Comparison of ENCODE assay signal across 21 cellular contexts in genomic region chr4:28755081-28755480, GRCh38.
DNase-seq lines count a peak whose midpoint lies in the region; ATAC-seq and TF ChIP-seq lines count a peak whose summit lies in the region.
"Had no signal": no experiment of that assay in that cellular context is flagged by ENCODE, and none has a peak within 500 bp of the region (broad histone marks: within the 10 kb centered on the region; RNA-seq: fewer than 3 reads in every experiment).

No MANE protein-coding gene starts in this region.

- H3K4ac ChIP-seq in mesendoderm (ENCODE audit: low read depth, low read length) = no peak overlapping the region

- WGBS in mesendoderm (ENCODE audit: extremely low coverage, insufficient coverage, low lambda C conversion rate) = no CpG with 5 or more reads among the region's 2 CpGs

- H3K9me2 ChIP-seq in GM23338 (ENCODE audit: insufficient read depth) = no peaks in the 10 kb centered on the region
- no peaks in the 10 kb centered on the region for H3K9me2 ChIP-seq in SU-DHL-6 (replicated peaks; ENCODE audit: insufficient read depth, low read length)

- H3F3A ChIP-seq in GM23338 (replicated peaks; ENCODE audit: low read depth) (no peaks in the 10 kb centered on the region), SU-DHL-6 (ENCODE audit: insufficient read depth) (no peaks in the 10 kb centered on the region)

- H3K4me3 ChIP-seq in GM23338 (0 out of 2 replicates have a peak overlapping the region, but pooled peaks have one; percentile 15), SU-DHL-6 (ENCODE audit: insufficient read depth, low read length, poor library complexity, severe bottlenecking) (no peak overlapping the region), mesendoderm (ENCODE audit: low read length) (no peak overlapping the region)
- H3K4me3 ChIP-seq: A549, BLaER1 had no signal

- no peaks in the 10 kb centered on the region for H3K79me1 ChIP-seq in mesendoderm (ENCODE audit: low read length)

- H3K27me3 Mint-ChIP-seq in GM23338 (ENCODE audit: insufficient read depth, low read depth, poor library complexity) = no peaks in the 10 kb centered on the region
- H3K27me3 Mint-ChIP-seq: CD4-positive, alpha-beta memory T cell; CD4-positive, CD25-positive, alpha-beta regulatory T cell; CD8-positive, alpha-beta memory T cell had no signal

- no peaks in the 10 kb centered on the region for H3K27me3 ChIP-seq in GM23338 (ENCODE audit: insufficient read depth)
- no peaks in the 10 kb centered on the region for H3K27me3 ChIP-seq in SU-DHL-6 (ENCODE audit: low read length)
- H3K27me3 ChIP-seq in mesendoderm (ENCODE audit: insufficient read depth, low read length, poor library complexity) = no peaks in the 10 kb centered on the region
- H3K27me3 ChIP-seq: BE2C, BLaER1 had no signal

- H2BK5ac ChIP-seq in mesendoderm (ENCODE audit: low read length) = no peak overlapping the region

- 0 out of 2 replicates have a peak overlapping the region, but pooled peaks have one; percentile 77 for H3K27ac Mint-ChIP-seq in GM23338
- H3K27ac Mint-ChIP-seq: CD14-positive monocyte; CD4-positive, alpha-beta memory T cell; CD4-positive, CD25-positive, alpha-beta regulatory T cell; CD8-positive, alpha-beta memory T cell had no signal

- no peak overlapping the region for H3K23ac ChIP-seq in mesendoderm (ENCODE audit: low read length)

- H4K5ac ChIP-seq in mesendoderm (ENCODE audit: low read length) = no peak overlapping the region

- H3K9ac ChIP-seq in SU-DHL-6 (ENCODE audit: low read length) (no peak overlapping the region), mesendoderm (ENCODE audit: low read length) (no peak overlapping the region)
- H3K9ac ChIP-seq: BLaER1 had no signal

- no peak overlapping the region for H4K8ac ChIP-seq in mesendoderm (ENCODE audit: low read depth, low read length)

- peak overlapping the region; percentile 19 for H2BK15ac ChIP-seq in mesendoderm (replicated peaks; ENCODE audit: low read depth)

- H3K79me2 ChIP-seq in GM23338 (replicated peaks; ENCODE audit: insufficient read depth) (no peaks in the 10 kb centered on the region), SU-DHL-6 (ENCODE audit: insufficient read depth, low read length) (no peaks in the 10 kb centered on the region), mesendoderm (ENCODE audit: control insufficient read depth, insufficient read depth, low read length) (no peaks in the 10 kb centered on the region)

- TF ChIP-seq CTCF in GM23338 (conservative IDR thresholded peaks at IDR 0.05; ENCODE audit: low read depth in 2 of 2) (no peak), SU-DHL-6 (IDR thresholded peaks at IDR 0.05; ENCODE audit: insufficient read depth, low read length, poor library complexity, severe bottlenecking) (no peak)

- no peaks in the 10 kb centered on the region for H4K20me1 ChIP-seq in GM23338 (replicated peaks; ENCODE audit: insufficient read depth)
- H4K20me1 ChIP-seq in SU-DHL-6 (ENCODE audit: low read depth, low read length) = no peaks in the 10 kb centered on the region
- H4K20me1 ChIP-seq: BLaER1 had no signal

- H3K18ac ChIP-seq in mesendoderm (ENCODE audit: low read length) = no peak overlapping the region

- H3K4me3 Mint-ChIP-seq in GM23338 = no peak overlapping the region
- H3K4me3 Mint-ChIP-seq: CD14-positive monocyte; CD4-positive, alpha-beta memory T cell; CD4-positive, CD25-positive, alpha-beta regulatory T cell; CD8-positive, alpha-beta memory T cell had no signal

- H3K27ac ChIP-seq in GM23338 (ENCODE audit: low read depth) (0 out of 2 replicates have a peak overlapping the region, but pooled peaks have one; percentile 1), SU-DHL-6 (ENCODE audit: low read depth, low read length) (no peak overlapping the region), mesendoderm (ENCODE audit: low read depth, low read length) (no peak overlapping the region)
- H3K27ac ChIP-seq: 22Rv1, A549, BLaER1 had no signal

- H3K9me3 Mint-ChIP-seq in GM23338 = no peaks in the 10 kb centered on the region

- DNase-seq in GM23338 (ENCODE audit: low spot score) (no peak), mesendoderm (no peak), SIG-M5 (lab: John Stamatoyannopoulos, UW) (no peak)
- DNase-seq: BE2C; C1 segment of cervical spinal cord; CD4-positive, alpha-beta memory T cell; CD4-positive, CD25-positive, alpha-beta regulatory T cell; CD8-positive, alpha-beta memory T cell; COR-L47; DMS 273 treated with DMSO at 0.1 percent for 48 hours; DMS153; DMS53; DMS79; DND-41; GF-D8 had no signal

- no peak for ATAC-seq in GM23338
- no peak for ATAC-seq in GM21381 (IDR thresholded peaks at IDR 0.05; ENCODE audit: unreplicated experiment)
- ATAC-seq: A549 had no signal

- H3K4me2 ChIP-seq in GM23338 (peak overlapping the region; percentile 39), SU-DHL-6 (ENCODE audit: low read depth, low read length, poor library complexity, severe bottlenecking) (no peak overlapping the region), mesendoderm (ENCODE audit: low read length) (no peak overlapping the region)
- H3K4me2 ChIP-seq: A549, BLaER1 had no signal

- H2AFZ ChIP-seq in GM23338 (no peak overlapping the region), SU-DHL-6 (ENCODE audit: low read depth, low read length, severe bottlenecking) (peak overlapping the region; percentile 10)

- H3K36me3 ChIP-seq in GM23338 (ENCODE audit: insufficient read depth) = no peaks in the 10 kb centered on the region
- H3K36me3 ChIP-seq in SU-DHL-6 (ENCODE audit: low read length) = no peaks in the 10 kb centered on the region
- no peaks in the 10 kb centered on the region for H3K36me3 ChIP-seq in mesendoderm (ENCODE audit: control insufficient read depth, insufficient read depth, low read length)
- H3K36me3 ChIP-seq: BE2C, BLaER1 had no signal

- no peaks in the 10 kb centered on the region for H3K36me3 Mint-ChIP-seq in GM23338 (ENCODE audit: low read depth)
- H3K36me3 Mint-ChIP-seq: CD14-positive monocyte; CD4-positive, alpha-beta memory T cell; CD4-positive, CD25-positive, alpha-beta regulatory T cell; CD8-positive, alpha-beta memory T cell had no signal

- H3K4me1 ChIP-seq in GM23338 (ENCODE audit: insufficient read depth) (peaks cover 32% of the 10 kb centered on the region), mesendoderm (ENCODE audit: control insufficient read depth, low read depth, low read length) (peaks cover 4% of the 10 kb centered on the region)
- H3K4me1 ChIP-seq: A549, BE2C, BLaER1 had no signal

- peaks cover 34% of the 10 kb centered on the region for H3K4me1 Mint-ChIP-seq in GM23338
- H3K4me1 Mint-ChIP-seq: CD14-positive monocyte; CD4-positive, alpha-beta memory T cell; CD4-positive, CD25-positive, alpha-beta regulatory T cell; CD8-positive, alpha-beta memory T cell had no signal

- no peak overlapping the region for H3K56ac ChIP-seq in mesendoderm (ENCODE audit: low read length)

- no peaks in the 10 kb centered on the region for H3K9me3 ChIP-seq in SU-DHL-6 (ENCODE audit: insufficient read depth, low read length)
- H3K9me3 ChIP-seq: A549, BE2C, BLaER1 had no signal

- no peak overlapping the region for H2AK5ac ChIP-seq in mesendoderm (ENCODE audit: low read length)

- no peak overlapping the region for H2BK120ac ChIP-seq in mesendoderm (ENCODE audit: low read depth, low read length)

TF ChIP-seq in GM23338, 12 proteins besides CTCF, POLR2A, EP300 and RAD21 (continues in another document):
- TF ChIP-seq ETS1 (IDR thresholded peaks at IDR 0.05) = no peak
- no peak for TF ChIP-seq CREB1 (CRISPR knock-in tag; IDR thresholded peaks at IDR 0.05; ENCODE audit: low read depth)
- TF ChIP-seq ZNF114 (CRISPR knock-in tag; IDR thresholded peaks at IDR 0.05) = no peak
- TF ChIP-seq ZNF331 (CRISPR knock-in tag; IDR thresholded peaks at IDR 0.05; ENCODE audit: low read depth) = no peak
